ENCODE assay signal across 18 cellular contexts in genomic region chr6:46378161-46378881, GRCh38.
DNase-seq lines count a peak whose midpoint lies in the region; TF ChIP-seq lines count a peak whose summit lies in the region.
"Had no signal": no experiment of that assay in that cellular context is flagged by ENCODE, and none has a peak within 500 bp of the region (broad histone marks: within the 10 kb centered on the region; RNA-seq: fewer than 3 reads in every experiment).

No MANE protein-coding gene starts in this region.

- no peaks in the 10 kb centered on the region for H3K9me3 ChIP-seq in ascending aorta
- H3K9me3 ChIP-seq: Caco-2 had no signal

- no peaks in the 10 kb centered on the region for H3K36me3 Mint-ChIP-seq in IgD-negative memory B cell
- no peaks in the 10 kb centered on the region for H3K36me3 Mint-ChIP-seq in nephron (ENCODE audit: low read depth)

- no peak overlapping the region for H3K4me3 ChIP-seq in ascending aorta
- H3K4me3 ChIP-seq: PC-9 had no signal

- H3K27me3 ChIP-seq in ascending aorta: no peaks in the 10 kb centered on the region

- H3K4me3 Mint-ChIP-seq in IgD-negative memory B cell: no peak overlapping the region
- H3K4me3 Mint-ChIP-seq in nephron: no peak overlapping the region
- H3K4me3 Mint-ChIP-seq: CD4-positive, alpha-beta T cell; H9 had no signal

- H3K9me3 Mint-ChIP-seq in IgD-negative memory B cell (peaks cover 0 to 4% (median 0%) of the 10 kb centered on the region in 3 donors), nephron (no peaks in the 10 kb centered on the region)
- H3K9me3 Mint-ChIP-seq: CD4-positive, alpha-beta T cell; H9 had no signal

- H3K27ac Mint-ChIP-seq in IgD-negative memory B cell (peak overlapping the region in 2 of 3 donors; percentile 58 to 85), nephron (peak overlapping the region in 2 of 3 experiments; percentile 16 to 34)
- H3K27ac Mint-ChIP-seq: CD4-positive, alpha-beta T cell; H9 had no signal

- H3K4me1 Mint-ChIP-seq in IgD-negative memory B cell: peaks cover 12 to 52% (median 39%) of the 10 kb centered on the region in 3 donors
- peaks cover 16% of the 10 kb centered on the region for H3K4me1 Mint-ChIP-seq in nephron

- no peak for DNase-seq in ascending aorta (ENCODE audit: low spot score in 2 of 2)
- no peak for DNase-seq in stimulated activated CD8-positive, alpha-beta memory T cell treated with anti-CD3 and anti-CD28 coated beads, Interleukin-4, amount 100 ng/mL, for 48 hours
- DNase-seq in NCI-H1417 treated with DMSO at 0.1 percent for 48 hours (lab: John Stamatoyannopoulos, UW): no peak
- DNase-seq in A172 (ENCODE audit: low spot score): no peak
- DNase-seq in SIG-M5 (lab: John Stamatoyannopoulos, UW): no peak
- DNase-seq: Caco-2; CD4-positive, alpha-beta T cell; GDM1; H9; MM.1S; NCI-H1105 treated with DMSO at 0.1 percent for 48 hours; NCI-H1694 treated with DMSO at 0.1 percent for 48 hours; NCI-H510A; NCI-H774; PC-9 had no signal

- TF ChIP-seq CTCF in ascending aorta (IDR thresholded peaks at IDR 0.05) (no peak), nephron (IDR thresholded peaks at IDR 0.05; ENCODE audit: unreplicated experiment in 3 of 3) (no peak)

- H3K36me3 ChIP-seq in ascending aorta: no peaks in the 10 kb centered on the region

- H3K27ac ChIP-seq in ascending aorta: peak overlapping the region; percentile 63 to 67
- H3K27ac ChIP-seq: PC-9, RWPE1 had no signal

- H3K4me1 ChIP-seq in ascending aorta: peaks cover 11 to 63% of the 10 kb centered on the region in 2 donors
- H3K4me1 ChIP-seq: Caco-2 had no signal

- intact Hi-C loops in ascending aorta (cut with DNase I): loop anchor here (5.0 kb wide), 2 partner anchors 51 to 1001 kb away; partner anchors contain the start of gene SUPT3H

- peaks cover 7% of the 10 kb centered on the region for H3K27me3 Mint-ChIP-seq in IgD-negative memory B cell
- no peaks in the 10 kb centered on the region for H3K27me3 Mint-ChIP-seq in nephron (ENCODE audit: low read depth)
